In the genomic region with DNA sequence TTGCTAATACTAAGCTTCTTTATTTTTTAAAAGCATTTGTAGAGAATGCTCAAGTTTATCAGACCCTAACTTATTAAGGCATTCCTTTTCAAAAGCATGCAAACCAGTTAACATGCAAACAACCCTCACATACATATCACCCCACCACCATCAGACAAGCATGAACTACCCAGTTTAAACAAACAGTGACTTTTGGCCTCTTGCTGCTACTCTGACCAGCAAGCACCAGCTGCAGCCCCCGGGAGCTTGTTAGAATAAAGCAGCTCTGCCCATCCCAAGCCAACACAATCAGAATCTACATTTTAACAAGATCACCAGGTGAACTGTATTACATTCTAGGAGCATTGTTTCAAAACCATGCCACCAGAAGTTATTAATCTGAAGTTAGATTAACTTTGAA, we compare ENCODE assay signal across 21 cellular contexts. TPM values are rescaled to one million over a fixed set of nuclear protein-coding genes. Genes with fewer than 3 reads are reported as not detected.
DNase-seq lines count a peak whose midpoint lies in the region; ATAC-seq, FAIRE-seq and TF ChIP-seq lines count a peak whose summit lies in the region.
"Had no signal": no experiment of that assay in that cellular context is flagged by ENCODE, and none has a peak within 500 bp of the region (broad histone marks: within the 10 kb centered on the region; RNA-seq: fewer than 3 reads in every experiment).

No MANE protein-coding gene starts in this region.

- H3K9me2 ChIP-seq in SK-N-SH = no peaks in the 10 kb centered on the region

- H3K27me3 ChIP-seq in SK-N-SH (ENCODE audit: insufficient read depth) (no peaks in the 10 kb centered on the region), astrocyte (ENCODE audit: insufficient read depth, low read length) (no peaks in the 10 kb centered on the region)
- H3K27me3 ChIP-seq: SJCRH30 had no signal

- H2AFZ ChIP-seq in SK-N-SH (ENCODE audit: low read depth) (peak overlapping the region; percentile 63; the same call in 1 of the 2 replicates), astrocyte (ENCODE audit: low read depth, low read length) (no peak overlapping the region)

- H3K4me2 ChIP-seq in SK-N-SH (no peak overlapping the region), astrocyte (ENCODE audit: low read length) (no peak overlapping the region)

- H3K27me3 Mint-ChIP-seq in astrocyte (ENCODE audit: low read depth, unreplicated experiment) = no peaks in the 10 kb centered on the region
- H3K27me3 Mint-ChIP-seq: CD4-positive, alpha-beta T cell had no signal

- H3K79me2 ChIP-seq in SK-N-SH (ENCODE audit: insufficient read depth) (no peaks in the 10 kb centered on the region), astrocyte (ENCODE audit: insufficient read depth, low read length) (no peaks in the 10 kb centered on the region)

- no peak for DNase-seq in SK-N-SH
- no peak for DNase-seq in astrocyte (ENCODE audit: low read depth)
- peak; percentile 53 for DNase-seq in left kidney (ENCODE audit: low read depth, low spot score)
- DNase-seq in renal cortical epithelial cell (ENCODE audit: low read depth) = peak; percentile 43
- DNase-seq in NCI-H146 treated with DMSO at 0.1 percent for 48 hours (lab: John Stamatoyannopoulos, UW; ENCODE audit: unreplicated experiment) = no peak
- DNase-seq in stimulated activated CD4-positive, alpha-beta T cell treated with anti-CD3 and anti-CD28 coated beads, Interleukin-4, amount 100 ng/mL, for 4 hours = no peak
- no peak for DNase-seq in SW 1271 (lab: John Stamatoyannopoulos, UW)
- DNase-seq: CD4-positive, alpha-beta T cell; DMS153; GF-D8; NCI-H1092 treated with DMSO at 0.1 percent for 48 hours; NCI-H146; NCI-H2081; NCI-H446 treated with DMSO at 0.1 percent for 48 hours; NCI-H774; SJCRH30 had no signal

- peaks cover 0 to 17% of the 10 kb centered on the region in 2 experiments; a peak in 2 of 4 replicates for H3K4me1 ChIP-seq in SK-N-SH (ENCODE audit: control insufficient read depth in 1 of 2, insufficient read depth in 2 of 2, low read depth in 1 of 2, low read length in 1 of 2)
- peaks cover 17% of the 10 kb centered on the region for H3K4me1 ChIP-seq in astrocyte (ENCODE audit: insufficient read depth, low read length)

- no peak for TF ChIP-seq RAD21 in SK-N-SH (IDR thresholded peaks at IDR 0.05; ENCODE audit: low read length)

- H3K27ac ChIP-seq in SK-N-SH (ENCODE audit: low read depth in 2 of 2, low read length in 1 of 2) (no peak overlapping the region), astrocyte (ENCODE audit: low read depth, low read length) (no peak overlapping the region)
- H3K27ac ChIP-seq: HL-60, SJCRH30 had no signal

- CTCF ChIA-PET in SK-N-SH (lab: Yijun Ruan, JAX) = interaction anchor here (0.5 kb wide), 1 partner anchor 230 kb away, joined by 3 read pairs; no protein-coding TSS in a partner anchor

- H3K4me3 ChIP-seq in SK-N-SH (ENCODE audit: low read depth in 2 of 2, low read length in 1 of 2) (no peak overlapping the region), astrocyte (ENCODE audit: insufficient read depth, low read depth, low read length) (no peak overlapping the region)
- H3K4me3 ChIP-seq: GM12878, SJCRH30 had no signal

- H3K4me1 Mint-ChIP-seq in astrocyte (ENCODE audit: low read depth, unreplicated experiment) = peaks cover 20% of the 10 kb centered on the region

- peak overlapping the region; percentile 50 for H3K27ac Mint-ChIP-seq in astrocyte (ENCODE audit: unreplicated experiment)
- H3K27ac Mint-ChIP-seq: CD4-positive, alpha-beta T cell had no signal

- POLR2A ChIA-PET in SK-N-SH (lab: Yijun Ruan, JAX) = interaction anchor here (0.7 kb wide), 1 partner anchor 112 kb away, joined by 3 read pairs; a partner anchor contains a TSS

- 45% methylated on average over 1 of the region's 1 CpG for WGBS in SK-N-SH (ENCODE audit: low lambda C conversion rate)

- H3K9me3 ChIP-seq in SK-N-SH = no peaks in the 10 kb centered on the region
- H3K9me3 ChIP-seq in astrocyte (ENCODE audit: insufficient read depth, low read depth, low read length) = no peaks in the 10 kb centered on the region
- H3K9me3 ChIP-seq: SJCRH30 had no signal

- H3K4me3 Mint-ChIP-seq in astrocyte (ENCODE audit: unreplicated experiment) = peak overlapping the region; percentile 41
- H3K4me3 Mint-ChIP-seq: CD4-positive, alpha-beta T cell had no signal

- no peaks in the 10 kb centered on the region for H3K36me3 Mint-ChIP-seq in astrocyte (ENCODE audit: low read depth, unreplicated experiment)

- peaks cover 20% of the 10 kb centered on the region for H3F3A ChIP-seq in SK-N-SH (replicated peaks; ENCODE audit: insufficient read depth)

- TF ChIP-seq EP300 in SK-N-SH (IDR thresholded peaks at IDR 0.05; ENCODE audit: borderline replicate concordance in 1 of 2, low read depth in 1 of 2, low read length in 1 of 2) = no peak

- H3K9ac ChIP-seq in SK-N-SH (no peak overlapping the region), astrocyte (ENCODE audit: low read length) (no peak overlapping the region)

- no peak for ATAC-seq in SK-N-SH treated with all-trans-retinoic acid at 6 μM for 48 hours
- ATAC-seq: GM12878 had no signal

- FAIRE-seq in astrocyte (lab: Jason Lieb, UNC) = no peak
- FAIRE-seq: A204.1, GM12878, H54 had no signal

- TF ChIP-seq CTCF in SK-N-SH (IDR thresholded peaks at IDR 0.05) (no peak), astrocyte (IDR thresholded peaks at IDR 0.05; ENCODE audit: insufficient read depth, low read depth, low read length) (no peak)

- H4K20me1 ChIP-seq in SK-N-SH (ENCODE audit: insufficient read depth) (no peaks in the 10 kb centered on the region), astrocyte (ENCODE audit: insufficient read depth, low read length) (no peaks in the 10 kb centered on the region)

- H3K36me3 ChIP-seq in SK-N-SH (replicated peaks in 1 of 2; ENCODE audit: control insufficient read depth in 1 of 2, insufficient read depth in 2 of 2, low read length in 1 of 2) (no peaks in the 10 kb centered on the region), astrocyte (ENCODE audit: insufficient read depth, low read length) (no peaks in the 10 kb centered on the region)
- H3K36me3 ChIP-seq: SJCRH30 had no signal

- H3K9me3 Mint-ChIP-seq in astrocyte (ENCODE audit: unreplicated experiment) = no peaks in the 10 kb centered on the region
- H3K9me3 Mint-ChIP-seq: CD4-positive, alpha-beta T cell had no signal

TF ChIP-seq in SK-N-SH, 30 proteins besides CTCF, POLR2A, EP300 and RAD21 (continues in another document):
- TF ChIP-seq NFIC (IDR thresholded peaks at IDR 0.05; ENCODE audit: borderline replicate concordance) (no peak), FOSL2 (IDR thresholded peaks at IDR 0.05; ENCODE audit: borderline replicate concordance, low read depth) (no peak), SMC3 (IDR thresholded peaks at IDR 0.05; ENCODE audit: low read depth, low read length) (no peak), NRF1 (IDR thresholded peaks at IDR 0.05; ENCODE audit: low read depth, low read length) (no peak), POLR2AphosphoS5 (IDR thresholded peaks at IDR 0.05; ENCODE audit: low read depth, low read length) (no peak)
- TF ChIP-seq, protein P1, sequence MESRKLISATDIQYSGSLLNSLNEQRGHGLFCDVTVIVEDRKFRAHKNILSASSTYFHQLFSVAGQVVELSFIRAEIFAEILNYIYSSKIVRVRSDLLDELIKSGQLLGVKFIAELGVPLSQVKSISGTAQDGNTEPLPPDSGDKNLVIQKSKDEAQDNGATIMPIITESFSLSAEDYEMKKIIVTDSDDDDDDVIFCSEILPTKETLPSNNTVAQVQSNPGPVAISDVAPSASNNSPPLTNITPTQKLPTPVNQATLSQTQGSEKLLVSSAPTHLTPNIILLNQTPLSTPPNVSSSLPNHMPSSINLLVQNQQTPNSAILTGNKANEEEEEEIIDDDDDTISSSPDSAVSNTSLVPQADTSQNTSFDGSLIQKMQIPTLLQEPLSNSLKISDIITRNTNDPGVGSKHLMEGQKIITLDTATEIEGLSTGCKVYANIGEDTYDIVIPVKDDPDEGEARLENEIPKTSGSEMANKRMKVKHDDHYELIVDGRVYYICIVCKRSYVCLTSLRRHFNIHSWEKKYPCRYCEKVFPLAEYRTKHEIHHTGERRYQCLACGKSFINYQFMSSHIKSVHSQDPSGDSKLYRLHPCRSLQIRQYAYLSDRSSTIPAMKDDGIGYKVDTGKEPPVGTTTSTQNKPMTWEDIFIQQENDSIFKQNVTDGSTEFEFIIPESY (IDR thresholded peaks at IDR 0.05; ENCODE audit: borderline replicate concordance, low read depth) = no peak

TF ChIP-seq in SK-N-SH treated with all-trans-retinoic acid at 6 μM for 48 hours, 23 proteins besides CTCF, POLR2A, EP300 and RAD21 (continues in another document):
- TF ChIP-seq RARB (CRISPR knock-in tag; IDR thresholded peaks at IDR 0.05) = no peak
- no peak for TF ChIP-seq BACH2 (CRISPR knock-in tag; IDR thresholded peaks at IDR 0.05; ENCODE audit: borderline replicate concordance)
- TF ChIP-seq, protein P2, sequence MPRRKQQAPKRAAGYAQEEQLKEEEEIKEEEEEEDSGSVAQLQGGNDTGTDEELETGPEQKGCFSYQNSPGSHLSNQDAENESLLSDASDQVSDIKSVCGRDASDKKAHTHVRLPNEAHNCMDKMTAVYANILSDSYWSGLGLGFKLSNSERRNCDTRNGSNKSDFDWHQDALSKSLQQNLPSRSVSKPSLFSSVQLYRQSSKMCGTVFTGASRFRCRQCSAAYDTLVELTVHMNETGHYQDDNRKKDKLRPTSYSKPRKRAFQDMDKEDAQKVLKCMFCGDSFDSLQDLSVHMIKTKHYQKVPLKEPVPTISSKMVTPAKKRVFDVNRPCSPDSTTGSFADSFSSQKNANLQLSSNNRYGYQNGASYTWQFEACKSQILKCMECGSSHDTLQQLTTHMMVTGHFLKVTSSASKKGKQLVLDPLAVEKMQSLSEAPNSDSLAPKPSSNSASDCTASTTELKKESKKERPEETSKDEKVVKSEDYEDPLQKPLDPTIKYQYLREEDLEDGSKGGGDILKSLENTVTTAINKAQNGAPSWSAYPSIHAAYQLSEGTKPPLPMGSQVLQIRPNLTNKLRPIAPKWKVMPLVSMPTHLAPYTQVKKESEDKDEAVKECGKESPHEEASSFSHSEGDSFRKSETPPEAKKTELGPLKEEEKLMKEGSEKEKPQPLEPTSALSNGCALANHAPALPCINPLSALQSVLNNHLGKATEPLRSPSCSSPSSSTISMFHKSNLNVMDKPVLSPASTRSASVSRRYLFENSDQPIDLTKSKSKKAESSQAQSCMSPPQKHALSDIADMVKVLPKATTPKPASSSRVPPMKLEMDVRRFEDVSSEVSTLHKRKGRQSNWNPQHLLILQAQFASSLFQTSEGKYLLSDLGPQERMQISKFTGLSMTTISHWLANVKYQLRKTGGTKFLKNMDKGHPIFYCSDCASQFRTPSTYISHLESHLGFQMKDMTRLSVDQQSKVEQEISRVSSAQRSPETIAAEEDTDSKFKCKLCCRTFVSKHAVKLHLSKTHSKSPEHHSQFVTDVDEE (CRISPR knock-in tag; IDR thresholded peaks at IDR 0.05) = no peak
- no peak for TF ChIP-seq ZFP3 (CRISPR knock-in tag; IDR thresholded peaks at IDR 0.05)

RNA-seq across cellular contexts. Expression of a gene that starts 5.8 kb away (rescaled TPM):
- 10.5 and 14.5 TPM in 2 replicates for polyA plus RNA-seq in SK-N-SH (2012; rRNA removed)
- polyA plus RNA-seq in SK-N-SH (2012; cell fraction: cytosol; rRNA removed) = 10.6 and 10.9 TPM in 2 replicates
- polyA plus RNA-seq in SK-N-SH (2012; cell fraction: nucleus; rRNA removed) = 12.9 and 28.1 TPM in 2 replicates
- 44.8 and 51.6 TPM in 2 replicates for total RNA-seq in astrocyte
- total RNA-seq in renal cortical epithelial cell = 26.9 and 48.6 TPM in 2 replicates

Comparison
In these comparisons a context has a peak if more than half of its experiments do, and no peak if none do; other contexts are left out.
1. DNase-seq: peak in left kidney (single experiment) and renal cortical epithelial cell (single experiment); none in SK-N-SH (single experiment), astrocyte (single experiment), NCI-H146 treated with DMSO at 0.1 percent for 48 hours (single experiment), stimulated activated CD4-positive, alpha-beta T cell treated with anti-CD3 and anti-CD28 coated beads, Interleukin-4, amount 100 ng/mL, for 4 hours (0 of 2) and SW 1271 (0 of 2).